Comparison of ENCODE assay signal across 12 cellular contexts in genomic region chr11:29518389-29519174, GRCh38.
A peak's percentile ranks its signal among the peaks of the same experiment; 100 is the strongest.
DNase-seq lines count a peak whose midpoint lies in the region; ATAC-seq, FAIRE-seq and TF ChIP-seq lines count a peak whose summit lies in the region.
"Had no signal": no experiment of that assay in that cellular context is flagged by ENCODE, and none has a peak within 500 bp of the region (broad histone marks: within the 10 kb centered on the region; RNA-seq: fewer than 3 reads in every experiment).

No MANE protein-coding gene starts in this region.

- peaks cover 6 to 30% (median 13%) of the 10 kb centered on the region in 3 donors for H3K9me3 Mint-ChIP-seq in T-cell

- H3K9me2 ChIP-seq in OCI-LY7 (ENCODE audit: insufficient read depth, low read length), result no peaks in the 10 kb centered on the region

- POLR2A ChIA-PET in OCI-LY7 (lab: Charles Lee) (no interaction called here), T-cell (lab: Charles Lee) (no interaction called here)

- H3K9me3 ChIP-seq in OCI-LY7 (ENCODE audit: low read length), result peaks cover 20% of the 10 kb centered on the region

- no peak overlapping the region for H3K4me3 ChIP-seq in OCI-LY7 (ENCODE audit: low read depth, low read length, poor library complexity, severe bottlenecking)

- H3K27ac ChIP-seq in OCI-LY7 (ENCODE audit: low read depth, low read length, poor library complexity, severe bottlenecking), result peak overlapping the region; percentile 74

- peak overlapping the region; percentile 17; the same call in 1 of the 2 replicates for H3K4me2 ChIP-seq in OCI-LY7 (ENCODE audit: low read length)

- CTCF ChIA-PET in OCI-LY7 (lab: Charles Lee; ENCODE audit: unreplicated experiment), result no interaction called here
- CTCF ChIA-PET in T-cell (lab: Charles Lee), result no interaction called here

- no peaks in the 10 kb centered on the region for H4K20me1 ChIP-seq in OCI-LY7 (ENCODE audit: insufficient read depth, low read length)

- intact Hi-C loops in OCI-LY7 (cut with micrococcal nuclease; ENCODE audit: unreplicated experiment), result no loop called here

- H3K27ac Mint-ChIP-seq in T-cell, result no peak overlapping the region

- TF ChIP-seq CTCF in OCI-LY7 (conservative IDR thresholded peaks at IDR 0.05; ENCODE audit: low read length), result peak; percentile 73

- H3K4me3 Mint-ChIP-seq in T-cell, result no peak overlapping the region

- H3K79me2 ChIP-seq in OCI-LY7 (ENCODE audit: insufficient read depth, low read depth, low read length), result no peaks in the 10 kb centered on the region

- no peaks in the 10 kb centered on the region for H3K4me1 Mint-ChIP-seq in T-cell

- no peaks in the 10 kb centered on the region for H3K36me3 Mint-ChIP-seq in T-cell

- peaks cover 8% of the 10 kb centered on the region for H3K4me1 ChIP-seq in OCI-LY7 (ENCODE audit: insufficient read depth, low read length, poor library complexity, severe bottlenecking)

- ATAC-seq in HG02973 (IDR thresholded peaks at IDR 0.05; ENCODE audit: unreplicated experiment) (peak; percentile 56), GM19023 (IDR thresholded peaks at IDR 0.05; ENCODE audit: unreplicated experiment) (no peak), T-cell (replicated peaks in 1 of 4) (no peak)

- H2AFZ ChIP-seq in OCI-LY7 (ENCODE audit: low read length), result peak overlapping the region; percentile 53; the same call in 1 of the 2 replicates

- H3K27me3 Mint-ChIP-seq in T-cell, result no peaks in the 10 kb centered on the region

- FAIRE-seq in HTR-8/SVneo (lab: Jason Lieb, UNC), result no peak

- DNase-seq in ELF-1 (ENCODE audit: low read depth, low spot score), result peak; percentile 69
- peak; percentile 83 for DNase-seq in OCI-LY7 (ENCODE audit: low spot score)
- DNase-seq in glomerular visceral epithelial cell (ENCODE audit: extremely low spot score), result peak; percentile 17
- no peak for DNase-seq in HTR-8/SVneo (ENCODE audit: insufficient read length, low spot score)
- no peak for DNase-seq in T-cell
- no peak for DNase-seq in T1000 (lab: John Stamatoyannopoulos, UW)
- DNase-seq: activated CD4-positive, alpha-beta T cell treated with anti-CD3 and anti-CD28 coated beads, Interleukin-2, amount 50 U/mL, for 48 hours; cortex of kidney; NCI-H2107; substantia nigra had no signal

- no TSS peak for BruUV-seq in OCI-LY7 (replicated peaks; lab: Mats Ljungman, UMichigan)

- H3K36me3 ChIP-seq in OCI-LY7 (ENCODE audit: insufficient read depth, low read length), result no peaks in the 10 kb centered on the region

Comparison
In these comparisons a context has a peak if more than half of its experiments do, and no peak if none do; other contexts are left out.
1. DNase-seq: peak in ELF-1 (single experiment), OCI-LY7 (single experiment) and glomerular visceral epithelial cell (single experiment); none in HTR-8/SVneo (single experiment), T-cell (0 of 34) and T1000 (single experiment).